Comparison of ENCODE assay signal across 1 cellular context in genomic region chr3:33439421-33440327, GRCh38.
TF ChIP-seq lines count a peak whose summit lies in the region.

No MANE protein-coding gene starts in this region.

TF ChIP-seq in K562, 482 proteins besides CTCF, POLR2A, EP300 and RAD21 (continued from another document and continues in another):
- TF ChIP-seq ARID3A (IDR thresholded peaks at IDR 0.05; ENCODE audit: borderline replicate concordance, low read depth, low read length) (no peak), MLLT1 (IDR thresholded peaks at IDR 0.05) (0 out of 4 replicates have a peak, but pooled peaks of 1 of the 2 experiments have one; percentile 32), ZNF75A (CRISPR knock-in tag; IDR thresholded peaks at IDR 0.05) (no peak), ZNF274 (IDR thresholded peaks at IDR 0.05; ENCODE audit: borderline replicate concordance, low read depth, low read length) (no peak), RNF219 (CRISPR knock-in tag; IDR thresholded peaks at IDR 0.05) (no peak), HINFP (tag; conservative IDR thresholded peaks at IDR 0.05; ENCODE audit: low read depth) (no peak), EGR1 (conservative IDR thresholded peaks at IDR 0.05) (no peak), ZNF197 (CRISPR knock-in tag; IDR thresholded peaks at IDR 0.05; ENCODE audit: low read depth) (no peak), ERF (CRISPR knock-in tag; IDR thresholded peaks at IDR 0.05) (peak; percentile 51; the same call in 1 of the 2 replicates), SIRT6 (IDR thresholded peaks at IDR 0.05; ENCODE audit: low read depth, low read length) (no peak), ZNF354B (CRISPR knock-in tag; IDR thresholded peaks at IDR 0.05) (no peak), RFX5 (IDR thresholded peaks at IDR 0.05; ENCODE audit: low read depth, low read length) (no peak), HNRNPK (IDR thresholded peaks at IDR 0.05; ENCODE audit: low read depth, low read length, poor library complexity, severe bottlenecking) (no peak), AFF4 (CRISPR knock-in tag; IDR thresholded peaks at IDR 0.05) (0 out of 2 replicates have a peak, but pooled peaks have one; percentile 38), FOXJ2 (tag; IDR thresholded peaks at IDR 0.05) (no peak), LCOR (CRISPR knock-in tag; IDR thresholded peaks at IDR 0.05) (no peak), BMI1 (IDR thresholded peaks at IDR 0.05; ENCODE audit: low read length) (no peak), ZNF707 (CRISPR knock-in tag; conservative IDR thresholded peaks at IDR 0.05) (no peak), CHD1 (IDR thresholded peaks at IDR 0.05; ENCODE audit: low read length) (peak; percentile 81), ZNF449 (CRISPR knock-in tag; IDR thresholded peaks at IDR 0.05) (no peak), ZNF592 (IDR thresholded peaks at IDR 0.05) (peak; percentile 70; the same call in 1 of the 2 replicates), MTF1 (CRISPR knock-in tag; IDR thresholded peaks at IDR 0.05; ENCODE audit: borderline replicate concordance) (no peak), THRB (CRISPR knock-in tag; conservative IDR thresholded peaks at IDR 0.05) (no peak), ZNF589 (CRISPR knock-in tag; IDR thresholded peaks at IDR 0.05; ENCODE audit: low read depth) (peak; percentile 62; the same call in 1 of the 2 replicates), ZNF551 (CRISPR knock-in tag; IDR thresholded peaks at IDR 0.05) (no peak), YBX1 (IDR thresholded peaks at IDR 0.05) (no peak), SMAD3 (CRISPR knock-in tag; conservative IDR thresholded peaks at IDR 0.05) (no peak), ZBTB2 (IDR thresholded peaks at IDR 0.05) (no peak), ELF2 (CRISPR knock-in tag; IDR thresholded peaks at IDR 0.05) (no peak), CBX2 (IDR thresholded peaks at IDR 0.05; ENCODE audit: insufficient read depth, low read length, poor library complexity, severe bottlenecking) (no peak), XRCC3 (IDR thresholded peaks at IDR 0.05) (no peak), TCF3 (CRISPR knock-in tag; IDR thresholded peaks at IDR 0.05) (no peak), MCM5 (IDR thresholded peaks at IDR 0.05; ENCODE audit: low read depth) (no peak), NR2C1 (IDR thresholded peaks at IDR 0.05) (no peak), NR2C1 (tag; IDR thresholded peaks at IDR 0.05) (no peak), TBP (optimal IDR thresholded peaks at IDR 0.05; ENCODE audit: low read depth, low read length) (no peak), SAFB (IDR thresholded peaks at IDR 0.05; ENCODE audit: borderline replicate concordance, low read depth, low read length) (no peak), POU5F1 (IDR thresholded peaks at IDR 0.05; ENCODE audit: borderline replicate concordance, low read depth, low read length, partially characterized antibody) (no peak), SMARCC2 (IDR thresholded peaks at IDR 0.05; ENCODE audit: low read depth) (no peak; the same call in 1 of the 2 replicates)
